27 cellular contexts compared by ENCODE assay signal in genomic region chr1:15347182-15347581, GRCh38.
DNase-seq lines count a peak whose midpoint lies in the region; ATAC-seq and TF ChIP-seq lines count a peak whose summit lies in the region.
"Had no signal": no experiment of that assay in that cellular context is flagged by ENCODE, and none has a peak within 500 bp of the region (broad histone marks: within the 10 kb centered on the region; RNA-seq: fewer than 3 reads in every experiment).

No MANE protein-coding gene starts in this region.

- no peak overlapping the region for H3K27ac ChIP-seq in testis
- H3K27ac ChIP-seq: KMS-11, lower lobe of right lung, upper lobe of right lung had no signal

- 93% methylated on average over 7 of the region's 7 CpGs for WGBS in testis, 2 donors

- no peaks in the 10 kb centered on the region for H3K9me3 Mint-ChIP-seq in activated CD4-positive, alpha-beta T cell treated with anti-CD3 and anti-CD28 coated beads, Interleukin-2, amount 10 ng/mL, durations not matched to agents 7 days and 5 days
- H3K9me3 Mint-ChIP-seq in stimulated activated effector memory CD8-positive, alpha-beta T cell treated with anti-CD3 and anti-CD28 coated beads, Interleukin-12 subunit alpha, Interleukin-12 subunit beta, amount 100 ng/mL, for 72 hours: no peaks in the 10 kb centered on the region
- H3K9me3 Mint-ChIP-seq: WTC11 had no signal

- intact Hi-C loops in testis (cut with DNase I; ENCODE audit: low total_unique reads): no loop called here

- no peak overlapping the region for H3K4me3 ChIP-seq in testis
- H3K4me3 ChIP-seq: lower lobe of right lung, upper lobe of right lung had no signal

- H3K27me3 Mint-ChIP-seq in activated CD4-positive, alpha-beta T cell treated with anti-CD3 and anti-CD28 coated beads, Interleukin-2, amount 10 ng/mL, durations not matched to agents 7 days and 5 days: peaks cover 9% of the 10 kb centered on the region

- CTCF ChIA-PET in activated CD4-positive, alpha-beta T cell treated with anti-CD3 and anti-CD28 coated beads, Interleukin-2, amount 10 ng/mL, durations not matched to agents 7 days and 5 days (lab: Charles Lee): interaction anchor here (2.0 kb wide), 1 partner anchor 24 kb away, joined by 5 read pairs; no protein-coding TSS in a partner anchor

- POLR2A ChIA-PET in activated CD4-positive, alpha-beta T cell treated with anti-CD3 and anti-CD28 coated beads, Interleukin-2, amount 10 ng/mL, durations not matched to agents 7 days and 5 days (lab: Charles Lee): no interaction called here

- peak; percentile 60 for ATAC-seq in stimulated activated effector memory CD8-positive, alpha-beta T cell treated with anti-CD3 and anti-CD28 coated beads, Interleukin-12 subunit alpha, Interleukin-12 subunit beta, amount 100 ng/mL, for 72 hours
- ATAC-seq in HG03565 (IDR thresholded peaks at IDR 0.05; ENCODE audit: unreplicated experiment): no peak
- ATAC-seq: lower lobe of right lung, PC-3, upper lobe of right lung, WTC11 had no signal

- peaks cover 69% of the 10 kb centered on the region for H3K4me1 Mint-ChIP-seq in activated CD4-positive, alpha-beta T cell treated with anti-CD3 and anti-CD28 coated beads, Interleukin-2, amount 10 ng/mL, durations not matched to agents 7 days and 5 days
- peaks cover 75% of the 10 kb centered on the region for H3K4me1 Mint-ChIP-seq in stimulated activated effector memory CD8-positive, alpha-beta T cell treated with anti-CD3 and anti-CD28 coated beads, Interleukin-12 subunit alpha, Interleukin-12 subunit beta, amount 100 ng/mL, for 72 hours

- H3K4me3 Mint-ChIP-seq in activated CD4-positive, alpha-beta T cell treated with anti-CD3 and anti-CD28 coated beads, Interleukin-2, amount 10 ng/mL, durations not matched to agents 7 days and 5 days: no peak overlapping the region
- peak overlapping the region; percentile 61 for H3K4me3 Mint-ChIP-seq in stimulated activated effector memory CD8-positive, alpha-beta T cell treated with anti-CD3 and anti-CD28 coated beads, Interleukin-12 subunit alpha, Interleukin-12 subunit beta, amount 100 ng/mL, for 72 hours
- H3K4me3 Mint-ChIP-seq: WTC11 had no signal

- H3K36me3 Mint-ChIP-seq in activated CD4-positive, alpha-beta T cell treated with anti-CD3 and anti-CD28 coated beads, Interleukin-2, amount 10 ng/mL, durations not matched to agents 7 days and 5 days (ENCODE audit: low read depth): no peaks in the 10 kb centered on the region
- peaks cover 6% of the 10 kb centered on the region for H3K36me3 Mint-ChIP-seq in stimulated activated effector memory CD8-positive, alpha-beta T cell treated with anti-CD3 and anti-CD28 coated beads, Interleukin-12 subunit alpha, Interleukin-12 subunit beta, amount 100 ng/mL, for 72 hours
- H3K36me3 Mint-ChIP-seq: WTC11 had no signal

- peak overlapping the region; percentile 54 for H3K27ac Mint-ChIP-seq in activated CD4-positive, alpha-beta T cell treated with anti-CD3 and anti-CD28 coated beads, Interleukin-2, amount 10 ng/mL, durations not matched to agents 7 days and 5 days
- peak overlapping the region; percentile 71 for H3K27ac Mint-ChIP-seq in stimulated activated effector memory CD8-positive, alpha-beta T cell treated with anti-CD3 and anti-CD28 coated beads, Interleukin-12 subunit alpha, Interleukin-12 subunit beta, amount 100 ng/mL, for 72 hours
- H3K27ac Mint-ChIP-seq: WTC11 had no signal

- H3K27me3 ChIP-seq in testis: no peaks in the 10 kb centered on the region
- H3K27me3 ChIP-seq: BE2C, upper lobe of right lung had no signal

- no peaks in the 10 kb centered on the region for H3K36me3 ChIP-seq in testis (ENCODE audit: low read depth, missing control alignments)
- H3K36me3 ChIP-seq: BE2C, lower lobe of right lung, upper lobe of right lung had no signal

- no peak for TF ChIP-seq CTCF in testis (IDR thresholded peaks at IDR 0.05)

- peaks cover 15% of the 10 kb centered on the region for H3K4me1 ChIP-seq in testis
- H3K4me1 ChIP-seq: BE2C had no signal

- DNase-seq in activated CD4-positive, alpha-beta T cell treated with anti-CD3 and anti-CD28 coated beads, Interleukin-2, amount 10 ng/mL, durations not matched to agents 7 days and 5 days: peak; percentile 26
- no peak for DNase-seq in activated CD4-positive, alpha-beta T cell treated with anti-CD3 and anti-CD28 coated beads, Interleukin-2, amount 50 U/mL, for 48 hours
- peak; percentile 44 for DNase-seq in MV-4-11 (lab: John Stamatoyannopoulos, UW)
- DNase-seq in activated gamma-delta T cell treated with anti-CD3 and anti-CD28 coated beads, Interleukin-2, amount 50 U/mL, for 16 hours (ENCODE audit: low read depth): peak; percentile 20
- no peak for DNase-seq in stimulated activated effector memory CD8-positive, alpha-beta T cell treated with anti-CD3 and anti-CD28 coated beads, Interleukin-12 subunit alpha, Interleukin-12 subunit beta, amount 100 ng/mL, for 72 hours (ENCODE audit: low spot score in 2 of 2)
- DNase-seq in testis: no peak
- DNase-seq in DMS79 treated with DMSO at 0.1 percent for 48 hours (lab: John Stamatoyannopoulos, UW): no peak
- DNase-seq: activated effector memory CD4-positive, alpha-beta T cell treated with anti-CD3 and anti-CD28 coated beads, Interleukin-2, amount 50 U/mL, for 16 hours; aorta; BE2C; caudate nucleus; DMS153; foreskin melanocyte; GOT3; hypothalamus; islet precursor cell; lower lobe of right lung; NCI-H1048; NCI-H2029; NCI-H226; PC-3; SHP77 treated with DMSO at 0.1 percent for 48 hours; stimulated activated CD4-positive, alpha-beta T cell treated with anti-CD3 and anti-CD28 coated beads, Interleukin-4, amount 100 ng/mL, for 24 hours; upper lobe of right lung had no signal

- TF ChIP-seq POLR2A in testis (IDR thresholded peaks at IDR 0.05): no peak

- H3K9me3 ChIP-seq in testis: no peaks in the 10 kb centered on the region
- H3K9me3 ChIP-seq: BE2C, lower lobe of right lung, upper lobe of right lung had no signal

Comparison
In these comparisons a context has a peak if more than half of its experiments do, and no peak if none do; other contexts are left out.
1. DNase-seq: peak in activated CD4-positive, alpha-beta T cell treated with anti-CD3 and anti-CD28 coated beads, Interleukin-2, amount 10 ng/mL, durations not matched to agents 7 days and 5 days (single experiment), MV-4-11 (single experiment) and activated gamma-delta T cell treated with anti-CD3 and anti-CD28 coated beads, Interleukin-2, amount 50 U/mL, for 16 hours (single experiment); none in activated CD4-positive, alpha-beta T cell treated with anti-CD3 and anti-CD28 coated beads, Interleukin-2, amount 50 U/mL, for 48 hours (0 of 2), stimulated activated effector memory CD8-positive, alpha-beta T cell treated with anti-CD3 and anti-CD28 coated beads, Interleukin-12 subunit alpha, Interleukin-12 subunit beta, amount 100 ng/mL, for 72 hours (0 of 2), testis (single experiment) and DMS79 treated with DMSO at 0.1 percent for 48 hours (single experiment).